In the genomic region with DNA sequence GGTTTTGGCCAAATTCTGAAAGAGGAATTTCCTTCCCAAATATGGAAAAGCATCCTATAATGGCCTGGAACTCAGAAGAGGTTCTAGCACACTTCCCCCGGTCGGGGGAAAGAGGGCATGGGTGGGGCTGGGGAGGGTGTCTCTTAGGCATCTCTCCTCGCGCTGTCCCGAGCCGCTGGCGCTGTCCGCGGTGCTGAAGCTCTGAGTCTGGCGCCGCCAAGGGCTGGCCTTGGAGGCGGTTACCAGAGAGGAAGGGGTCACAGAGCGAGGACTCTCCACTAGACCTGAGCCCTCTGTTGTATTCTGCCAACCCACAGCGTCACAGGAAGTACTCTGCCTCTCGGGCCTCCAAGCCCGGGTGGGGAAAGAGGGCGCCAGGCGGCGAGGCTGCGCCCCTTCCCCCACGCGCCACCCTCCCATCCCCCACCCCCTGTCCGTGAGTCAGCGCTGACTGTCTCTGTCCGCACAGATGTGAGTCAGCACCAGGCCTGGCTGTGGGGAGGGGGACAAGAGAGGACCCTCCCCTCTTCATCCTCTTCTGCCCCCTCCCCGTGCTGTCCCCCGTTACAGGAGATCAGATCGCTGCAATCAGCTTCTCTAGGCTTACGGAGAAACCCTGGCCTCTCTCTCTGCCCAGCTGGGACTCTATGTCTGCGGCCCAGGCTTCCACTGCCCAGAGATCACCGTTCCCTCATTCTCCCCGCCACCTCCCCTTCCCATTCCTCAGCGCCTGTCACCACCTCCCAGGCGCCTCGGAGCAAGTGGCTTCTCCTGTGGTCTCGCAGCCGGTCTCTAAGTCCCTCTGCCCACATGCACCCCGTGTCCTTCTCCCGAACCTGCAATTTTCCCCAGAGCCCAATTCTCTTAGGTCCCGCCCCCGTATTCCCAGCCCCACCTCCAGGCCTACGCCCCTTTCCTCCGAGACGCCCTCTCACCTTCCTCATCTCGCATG, we compare ENCODE assay signal across 9 cellular contexts. TPM values are rescaled to one million over a fixed set of nuclear protein-coding genes. Genes with fewer than 3 reads are reported as not detected.
DNase-seq lines count a peak whose midpoint lies in the region; ATAC-seq lines count a peak whose summit lies in the region.
"Had no signal": no experiment of that assay in that cellular context is flagged by ENCODE, and none has a peak within 500 bp of the region (broad histone marks: within the 10 kb centered on the region; RNA-seq: fewer than 3 reads in every experiment).

No MANE protein-coding gene starts in this region.

- DNase-seq in CD1c-positive myeloid dendritic cell (ENCODE audit: extremely low spot score) (peak; percentile 77), SHP77 (lab: John Stamatoyannopoulos, UW) (peak; percentile 38 to 64), activated gamma-delta T cell treated with Interleukin-2 at 50 U/mL for 16 hours (peak; percentile 64), head of caudate nucleus (peak in 33 of 42 donors; percentile 40 to 82 (median 61)), posterior vena cava (ENCODE audit: low spot score) (peak; percentile 92), hippocampal formation (lab: John Stamatoyannopoulos, UW) (no peak)

- ATAC-seq in HG03175 (IDR thresholded peaks at IDR 0.05; ENCODE audit: unreplicated experiment): peak; percentile 43
- no peak for ATAC-seq in HG03521 (IDR thresholded peaks at IDR 0.05; ENCODE audit: unreplicated experiment)

- intact Hi-C loops in head of caudate nucleus (cut with DNase I): no loop called here
- intact Hi-C loops in posterior vena cava (cut with DNase I): no loop called here

RNA-seq across cellular contexts. Expression of a gene that starts 0.8 kb away (rescaled TPM):
- total RNA-seq in posterior vena cava: not detected
- total RNA-seq: skeletal muscle tissue had no signal

RNA-seq across cellular contexts. Expression of a gene that starts 24.1 kb away (rescaled TPM):
- not detected for total RNA-seq in posterior vena cava
- total RNA-seq: skeletal muscle tissue had no signal

RNA-seq across cellular contexts. Expression of a gene that starts 29.3 kb away (rescaled TPM):
- 10 to 100 TPM; 42.0 to 45.7 TPM for total RNA-seq in posterior vena cava

RNA-seq across cellular contexts. Expression of a gene that starts 54.7 kb away (rescaled TPM):
- total RNA-seq in posterior vena cava: 10 to 100 TPM; 25.6 to 25.9 TPM

RNA-seq across cellular contexts. Expression of a gene that starts 55.4 kb away (rescaled TPM):
- not detected for total RNA-seq in posterior vena cava
- total RNA-seq: skeletal muscle tissue had no signal

Comparison
In these comparisons a context has a peak if more than half of its experiments do, and no peak if none do; other contexts are left out.
1. DNase-seq: peak in CD1c-positive myeloid dendritic cell (single experiment), SHP77 (2 of 2), activated gamma-delta T cell treated with Interleukin-2 at 50 U/mL for 16 hours (single experiment), head of caudate nucleus (33 of 42) and posterior vena cava (single experiment); none in hippocampal formation (0 of 2).